In genomic region chr6:7343546-7344475, GRCh38 we compare ENCODE assay signal across 1 cellular context.
TF ChIP-seq lines count a peak whose summit lies in the region.

No MANE protein-coding gene starts in this region.

TF ChIP-seq in GM12878, 131 proteins besides CTCF, POLR2A, EP300 and RAD21 (continued from another document):
- TF ChIP-seq CUX1 (IDR thresholded peaks at IDR 0.05; ENCODE audit: insufficient replicate concordance, low read depth, low read length): no peak
- no peak for TF ChIP-seq GABPA (IDR thresholded peaks at IDR 0.05; ENCODE audit: low read depth)
- no peak for TF ChIP-seq SRF (IDR thresholded peaks at IDR 0.05; ENCODE audit: low read depth in 2 of 2, low read length in 2 of 2)
- no peak for TF ChIP-seq RFX5 (IDR thresholded peaks at IDR 0.05; ENCODE audit: low read depth, low read length)
- TF ChIP-seq FOS (IDR thresholded peaks at IDR 0.05; ENCODE audit: borderline replicate concordance, extremely low read depth, insufficient read length): no peak
- no peak for TF ChIP-seq NRF1 (conservative IDR thresholded peaks at IDR 0.05; ENCODE audit: low read depth, low read length)
- TF ChIP-seq, protein P1, sequence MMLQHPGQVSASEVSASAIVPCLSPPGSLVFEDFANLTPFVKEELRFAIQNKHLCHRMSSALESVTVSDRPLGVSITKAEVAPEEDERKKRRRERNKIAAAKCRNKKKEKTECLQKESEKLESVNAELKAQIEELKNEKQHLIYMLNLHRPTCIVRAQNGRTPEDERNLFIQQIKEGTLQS (IDR thresholded peaks at IDR 0.05; ENCODE audit: borderline replicate concordance, extremely low read depth, low read depth, low read length): no peak
- TF ChIP-seq FOXK2 (IDR thresholded peaks at IDR 0.05): no peak
TF ChIP-seq in GM12878: peak in this region for 0.
